In genomic region chr4:26907731-26908599, GRCh38 we compare ENCODE assay signal across 13 cellular contexts. TPM values are rescaled to one million over a fixed set of nuclear protein-coding genes. Genes with fewer than 3 reads are reported as not detected.
DNase-seq lines count a peak whose midpoint lies in the region; ATAC-seq and TF ChIP-seq lines count a peak whose summit lies in the region.
"Had no signal": no experiment of that assay in that cellular context is flagged by ENCODE, and none has a peak within 500 bp of the region (broad histone marks: within the 10 kb centered on the region; RNA-seq: fewer than 3 reads in every experiment).

No MANE protein-coding gene starts in this region.

- TF ChIP-seq EP300 in upper lobe of left lung (IDR thresholded peaks at IDR 0.05) = no peak

- H3K9me3 ChIP-seq in right cardiac atrium (ENCODE audit: control insufficient read depth, low read length) (no peaks in the 10 kb centered on the region), OCI-LY7 (ENCODE audit: low read length) (no peaks in the 10 kb centered on the region), upper lobe of left lung (no peaks in the 10 kb centered on the region), MG63 (no peaks in the 10 kb centered on the region)
- H3K9me3 ChIP-seq: BE2C, SJSA1 had no signal

- intact Hi-C loops in right cardiac atrium (cut with DNase I) (no loop called here), left ventricle myocardium superior (cut with micrococcal nuclease) (no loop called here), OCI-LY7 (cut with micrococcal nuclease; ENCODE audit: unreplicated experiment) (no loop called here)

- H3K36me3 ChIP-seq in OCI-LY7 (ENCODE audit: insufficient read depth, low read length) (peaks cover 30% of the 10 kb centered on the region), upper lobe of left lung (no peaks in the 10 kb centered on the region), MG63 (no peaks in the 10 kb centered on the region)
- H3K36me3 ChIP-seq: BE2C, SJSA1 had no signal

- peak overlapping the region; percentile 70 for H3K27ac ChIP-seq in right cardiac atrium (ENCODE audit: low read length)
- no peak overlapping the region for H3K27ac ChIP-seq in OCI-LY7 (ENCODE audit: low read depth, low read length, poor library complexity, severe bottlenecking)
- H3K27ac ChIP-seq in upper lobe of left lung = peak overlapping the region in 3 of 4 donors; percentile 33 to 49 (median 44)
- H3K27ac ChIP-seq: SJSA1 had no signal

- H3K4me1 ChIP-seq in right cardiac atrium (ENCODE audit: control insufficient read depth, insufficient read depth, low read length) = peaks cover 4% of the 10 kb centered on the region
- peaks cover 50% of the 10 kb centered on the region for H3K4me1 ChIP-seq in OCI-LY7 (ENCODE audit: insufficient read depth, low read length, poor library complexity, severe bottlenecking)
- H3K4me1 ChIP-seq in upper lobe of left lung = peaks cover 14 to 27% (median 16%) of the 10 kb centered on the region in 4 donors
- H3K4me1 ChIP-seq: BE2C, SJSA1 had no signal

- H4K20me1 ChIP-seq in OCI-LY7 (ENCODE audit: insufficient read depth, low read length) = peaks cover 30% of the 10 kb centered on the region; the same call in 1 of the 2 replicates

- no peak for TF ChIP-seq POLR2A in upper lobe of left lung (IDR thresholded peaks at IDR 0.05)

- CTCF ChIA-PET in OCI-LY7 (lab: Charles Lee; ENCODE audit: unreplicated experiment) = no interaction called here

- 69% methylated on average over 7 of the region's 7 CpGs for WGBS in right cardiac atrium
- WGBS in upper lobe of left lung, 2 donors = 73 to 77% methylated on average over 7 of the region's 7 CpGs

- peaks cover 100% of the 10 kb centered on the region for H3K79me2 ChIP-seq in OCI-LY7 (ENCODE audit: insufficient read depth, low read depth, low read length)

- H3K4me3 ChIP-seq in right cardiac atrium (ENCODE audit: low read length) = no peak overlapping the region
- H3K4me3 ChIP-seq in OCI-LY7 (ENCODE audit: low read depth, low read length, poor library complexity, severe bottlenecking) = no peak overlapping the region
- no peak overlapping the region for H3K4me3 ChIP-seq in fibroblast of villous mesenchyme (ENCODE audit: low read depth, low read length)
- no peak overlapping the region for H3K4me3 ChIP-seq in upper lobe of left lung
- H3K4me3 ChIP-seq in MG63 = no peak overlapping the region
- H3K4me3 ChIP-seq: SJSA1 had no signal

- H3K4me2 ChIP-seq in OCI-LY7 (ENCODE audit: low read length) = peak overlapping the region; percentile 0; the same call in 1 of the 2 replicates

- BruUV-seq in OCI-LY7 (replicated peaks; lab: Mats Ljungman, UMichigan) = no TSS peak

- H3K9me2 ChIP-seq in OCI-LY7 (ENCODE audit: insufficient read depth, low read length) = no peaks in the 10 kb centered on the region

- TF ChIP-seq CTCF in OCI-LY7 (conservative IDR thresholded peaks at IDR 0.05; ENCODE audit: low read length) (no peak), fibroblast of villous mesenchyme (IDR thresholded peaks at IDR 0.05; ENCODE audit: insufficient read depth, low read depth, low read length) (no peak), upper lobe of left lung (IDR thresholded peaks at IDR 0.05) (no peak)

- DNase-seq in right cardiac atrium (no peak), left ventricle myocardium superior (no peak), OCI-LY7 (ENCODE audit: low spot score) (no peak), fibroblast of villous mesenchyme (ENCODE audit: low read depth) (peak; percentile 14), upper lobe of left lung (no peak), NCI-H146 (lab: John Stamatoyannopoulos, UW) (no peak), MG63 (no peak)
- DNase-seq: activated gamma-delta T cell treated with Interleukin-2 at 50 U/mL for 16 hours; BE2C; NCI-H1417; stimulated activated CD4-positive, alpha-beta T cell treated with anti-CD3 and anti-CD28 coated beads, Interleukin-12 subunit alpha, Interleukin-12 subunit beta, amount 100 ng/mL, for 4 hours had no signal

- no peak overlapping the region for H2AFZ ChIP-seq in OCI-LY7 (ENCODE audit: low read length)

- no peaks in the 10 kb centered on the region for H3K27me3 ChIP-seq in right cardiac atrium (ENCODE audit: control insufficient read depth, insufficient read depth)
- H3K27me3 ChIP-seq in upper lobe of left lung = no peaks in the 10 kb centered on the region
- no peaks in the 10 kb centered on the region for H3K27me3 ChIP-seq in MG63
- H3K27me3 ChIP-seq: BE2C, SJSA1 had no signal

- ATAC-seq in right cardiac atrium (peak; percentile 47), left ventricle myocardium superior (no peak), upper lobe of left lung (ENCODE audit: low FRiP score in 2 of 2) (no peak), GM21515 (IDR thresholded peaks at IDR 0.05; ENCODE audit: unreplicated experiment) (no peak)

- POLR2A ChIA-PET in OCI-LY7 (lab: Charles Lee) = interaction anchor here (0.9 to 4.0 kb wide), 3 partner anchors 22 to 49 kb away, joined by 3 to 20 read pairs (median 3); no protein-coding TSS in a partner anchor

RNA-seq across cellular contexts. Expression of gene STIM2, which starts 47.3 kb away (rescaled TPM):
- 10 to 100 TPM; 13.9 to 20.8 (median 17.4) TPM for total RNA-seq in right cardiac atrium
- polyA plus RNA-seq in right cardiac atrium = 6.0 TPM
- total RNA-seq in left ventricle myocardium superior = 12.5 TPM
- 108 and 122 TPM in 2 replicates for total RNA-seq in OCI-LY7 (2014; rRNA removed; shearing (Covaris generic))
- 309 and 368 TPM in 2 replicates for total RNA-seq in OCI-LY7 (2022)
- 18.7 and 21.6 TPM in 2 replicates for total RNA-seq in fibroblast of villous mesenchyme
- 10 to 100 TPM; 21.6 to 54.3 (median 37.8) TPM for total RNA-seq in upper lobe of left lung
- total RNA-seq in MG63 (2014; rRNA removed; shearing (Covaris generic); ENCODE audit: low replicate concordance) = 15.7 and 19.7 TPM in 2 replicates

Comparison
In these comparisons a context has a peak if more than half of its experiments do, and no peak if none do; other contexts are left out.
1. ATAC-seq: peak in right cardiac atrium (2 of 2); none in left ventricle myocardium superior (single experiment), upper lobe of left lung (0 of 2) and GM21515 (single experiment).